In the genomic region with DNA sequence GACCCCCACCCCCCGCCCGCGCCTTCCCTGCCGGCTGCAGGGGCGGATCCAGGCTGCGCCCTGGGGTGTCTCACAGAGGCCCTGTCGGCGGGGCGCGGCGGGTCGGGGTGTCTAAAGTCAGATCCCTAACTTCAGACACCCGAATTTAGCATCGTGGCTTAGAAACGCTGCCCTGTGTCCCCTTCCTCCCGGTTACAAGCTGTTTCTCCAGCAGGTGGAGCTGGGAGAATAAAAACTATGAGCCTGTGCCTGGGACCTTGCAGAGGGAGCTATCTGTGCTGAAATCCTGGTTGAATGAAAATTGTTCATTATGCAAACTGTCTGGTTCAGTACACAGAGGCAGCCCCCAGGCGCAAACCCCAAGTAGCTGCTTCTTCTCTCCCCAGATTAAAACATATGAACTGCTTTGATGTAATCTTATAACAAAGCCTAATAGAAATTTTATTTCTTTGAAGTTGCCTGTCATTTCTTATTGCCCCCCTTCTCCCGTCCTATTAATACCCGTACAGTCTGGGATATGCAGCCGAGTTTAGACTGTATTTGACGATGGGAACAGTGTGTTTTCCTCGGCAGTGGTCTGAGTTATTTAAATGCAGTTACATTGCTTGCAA, we compare ENCODE assay signal across 8 cellular contexts.
DNase-seq lines count a peak whose midpoint lies in the region; ATAC-seq and TF ChIP-seq lines count a peak whose summit lies in the region.

No MANE protein-coding gene starts in this region.

- TF ChIP-seq POLR2A in HCT116 (IDR thresholded peaks at IDR 0.05; ENCODE audit: borderline replicate concordance, extremely low read depth, insufficient read depth, insufficient read length), result no peak
- no peak for TF ChIP-seq POLR2A in suprapubic skin (IDR thresholded peaks at IDR 0.05)

- H3K27me3 Mint-ChIP-seq in activated CD8-positive, alpha-beta T cell treated with anti-CD3 and anti-CD28 coated beads for 36 hours, result peaks cover 51% of the 10 kb centered on the region

- no peak for TF ChIP-seq EP300 in suprapubic skin (IDR thresholded peaks at IDR 0.05)

- ATAC-seq in HCT116 (peak; percentile 95), esophagus mucosa (peak; percentile 70), GM18517 (IDR thresholded peaks at IDR 0.05; ENCODE audit: unreplicated experiment) (no peak)
- peak; percentile 74 for ATAC-seq in activated CD8-positive, alpha-beta T cell treated with anti-CD3 and anti-CD28 coated beads for 36 hours

- H3K4me3 ChIP-seq in BJ (ENCODE audit: low read depth, low read length), result no peak overlapping the region; the same call in 1 of the 2 replicates
- H3K4me3 ChIP-seq in HCT116 (replicated peaks in 1 of 2; ENCODE audit: low read depth in 1 of 2, low read length in 2 of 2), result no peak overlapping the region
- H3K4me3 ChIP-seq in muscle layer of duodenum (ENCODE audit: low read depth in 1 of 2, low read length in 2 of 2), result peak overlapping the region; percentile 21 to 40
- H3K4me3 ChIP-seq in suprapubic skin, result peak overlapping the region; percentile 38

- no peak overlapping the region for H3K4me3 Mint-ChIP-seq in activated CD8-positive, alpha-beta T cell treated with anti-CD3 and anti-CD28 coated beads for 36 hours

- no peaks in the 10 kb centered on the region for H3K36me3 Mint-ChIP-seq in activated CD8-positive, alpha-beta T cell treated with anti-CD3 and anti-CD28 coated beads for 36 hours (ENCODE audit: low read depth)

- no peak overlapping the region for H3K27ac ChIP-seq in HCT116 (ENCODE audit: low read depth, low read length)
- no peak overlapping the region for H3K27ac ChIP-seq in muscle layer of duodenum (ENCODE audit: low read length)
- H3K27ac ChIP-seq in suprapubic skin, result no peak overlapping the region

- CTCF ChIA-PET in BJ (lab: Yijun Ruan, JAX) (interaction anchor here (0.7 to 7.1 kb wide), 25 partner anchors 12 to 394 kb away, joined by 3 to 123 read pairs (median 5); a partner anchor contains a TSS), HCT116 (lab: Charles Lee) (interaction anchor here (0.5 to 2.6 kb wide), 14 partner anchors 10 to 507 kb away, joined by 3 to 76 read pairs (median 3); a partner anchor contains a TSS)
- CTCF ChIA-PET in activated CD8-positive, alpha-beta T cell treated with anti-CD3 and anti-CD28 coated beads for 36 hours (lab: Charles Lee), result interaction anchor here (0.6 to 2.3 kb wide), 17 partner anchors 10 to 349 kb away, joined by 3 to 9 read pairs (median 4); a partner anchor contains a TSS

- H3K27ac Mint-ChIP-seq in activated CD8-positive, alpha-beta T cell treated with anti-CD3 and anti-CD28 coated beads for 36 hours, result no peak overlapping the region

- H3K9me3 ChIP-seq in HCT116 (ENCODE audit: control insufficient read depth in 1 of 2, insufficient read depth in 1 of 2, low read depth in 1 of 2, low read length in 2 of 2) (no peaks in the 10 kb centered on the region), muscle layer of duodenum (ENCODE audit: control insufficient read depth in 1 of 2, low read length in 2 of 2) (no peaks in the 10 kb centered on the region), suprapubic skin (no peaks in the 10 kb centered on the region)

- H3K36me3 ChIP-seq in BJ (ENCODE audit: control insufficient read depth, insufficient read depth, low read length) (no peaks in the 10 kb centered on the region), HCT116 (ENCODE audit: control insufficient read depth in 1 of 2, insufficient read depth in 2 of 2, low read length in 2 of 2) (no peaks in the 10 kb centered on the region), muscle layer of duodenum (ENCODE audit: control insufficient read depth in 1 of 2, insufficient read depth in 2 of 2, low read length in 2 of 2) (no peaks in the 10 kb centered on the region), suprapubic skin (no peaks in the 10 kb centered on the region)

- no peak overlapping the region for H3K9ac ChIP-seq in HCT116 (ENCODE audit: low read length)

- TF ChIP-seq RAD21 in HCT116 (IDR thresholded peaks at IDR 0.05; ENCODE audit: low read depth), result peak; percentile 92

- H3K27me3 ChIP-seq in BJ (ENCODE audit: control insufficient read depth, insufficient read depth, low read length) (peaks cover 26% of the 10 kb centered on the region), HCT116 (ENCODE audit: insufficient read depth, low read length) (peaks cover 27% of the 10 kb centered on the region), muscle layer of duodenum (ENCODE audit: low read depth, low read length) (peaks cover 33% of the 10 kb centered on the region), suprapubic skin (peaks cover 46% of the 10 kb centered on the region)

- no peak overlapping the region for H3K4me2 ChIP-seq in HCT116 (ENCODE audit: low read length)

- H3K9me3 Mint-ChIP-seq in activated CD8-positive, alpha-beta T cell treated with anti-CD3 and anti-CD28 coated beads for 36 hours, result no peaks in the 10 kb centered on the region

- POLR2A ChIA-PET in BJ (lab: Charles Lee) (interaction anchor here (0.7 kb wide), 1 partner anchor 125 kb away, joined by 4 read pairs; no protein-coding TSS in a partner anchor), HCT116 (lab: Charles Lee) (interaction anchor here (1.0 kb wide), 1 partner anchor 118 kb away, joined by 5 read pairs; no protein-coding TSS in a partner anchor)
- POLR2A ChIA-PET in activated CD8-positive, alpha-beta T cell treated with anti-CD3 and anti-CD28 coated beads for 36 hours (lab: Charles Lee), result interaction anchor here (0.6 kb wide), 1 partner anchor 105 kb away, joined by 3 read pairs; no protein-coding TSS in a partner anchor

- no peak overlapping the region for H2AFZ ChIP-seq in HCT116 (ENCODE audit: low read depth, low read length, poor library complexity, severe bottlenecking)

- RAD21 ChIA-PET in HCT116 (lab: Charles Lee; ENCODE audit: low non-redundant PET in 1 of 2, low total read pairs in 2 of 2, uncharacterized antibody in 2 of 2, unreplicated experiment in 2 of 2), result interaction anchor here (0.6 to 2.3 kb wide), 10 partner anchors 115 to 336 kb away, joined by 3 to 16 read pairs (median 4); a partner anchor contains a TSS

- H3K4me1 ChIP-seq in HCT116 (ENCODE audit: control insufficient read depth in 1 of 2, insufficient read depth in 2 of 2, low read length in 2 of 2) (no peaks in the 10 kb centered on the region; a peak in 1 of 4 replicates), muscle layer of duodenum (ENCODE audit: control insufficient read depth in 1 of 2, insufficient read depth in 2 of 2, low read length in 2 of 2) (peaks cover 0 to 13% of the 10 kb centered on the region in 2 donors), suprapubic skin (peaks cover 18% of the 10 kb centered on the region)

- no peaks in the 10 kb centered on the region for H3K9me2 ChIP-seq in HCT116 (ENCODE audit: insufficient read depth)

- TF ChIP-seq CTCF in BJ (IDR thresholded peaks at IDR 0.05; ENCODE audit: insufficient read depth, low read depth, low read length) (peak; percentile 79), HCT116 (IDR thresholded peaks at IDR 0.05 in 2 of 3, conservative IDR thresholded peaks at IDR 0.05 in 1 of 3; ENCODE audit: borderline replicate concordance in 1 of 3, insufficient read depth in 1 of 3, low read depth in 2 of 3, low read length in 2 of 3) (peak; percentile 73 to 90 (median 73)), suprapubic skin (IDR thresholded peaks at IDR 0.05) (peak; percentile 25 to 57)
- TF ChIP-seq CTCF in activated CD8-positive, alpha-beta T cell treated with anti-CD3 and anti-CD28 coated beads for 36 hours (IDR thresholded peaks at IDR 0.05), result peak; percentile 65

- DNase-seq in BJ (ENCODE audit: low read depth), result peak; percentile 14
- peak; percentile 50 for DNase-seq in HCT116 (ENCODE audit: low read depth, low spot score)
- DNase-seq in NCI-H510A (lab: John Stamatoyannopoulos, UW), result peak; percentile 20
- DNase-seq in activated CD8-positive, alpha-beta T cell treated with anti-CD3 and anti-CD28 coated beads for 36 hours, result peak; percentile 62
- DNase-seq in suprapubic skin (ENCODE audit: low spot score in 2 of 2), result no peak

- no peaks in the 10 kb centered on the region for H4K20me1 ChIP-seq in HCT116 (ENCODE audit: insufficient read depth)

- WGBS in suprapubic skin, result 8% methylated on average over 14 of the region's 22 CpGs

- H3K4me1 Mint-ChIP-seq in activated CD8-positive, alpha-beta T cell treated with anti-CD3 and anti-CD28 coated beads for 36 hours (ENCODE audit: low read depth), result peaks cover 7% of the 10 kb centered on the region

- BruUV-seq in HCT116 (replicated peaks; lab: Mats Ljungman, UMichigan), result no TSS peak

- no peaks in the 10 kb centered on the region for H3K79me2 ChIP-seq in HCT116 (ENCODE audit: insufficient read depth, low read length)

- intact Hi-C loops in HCT116 (cut with micrococcal nuclease), result loop anchor here (1.0 to 2.0 kb wide), 3 partner anchors 116 to 336 kb away; a partner anchor contains a TSS
- intact Hi-C loops in activated CD8-positive, alpha-beta T cell treated with anti-CD3 and anti-CD28 coated beads for 36 hours (cut with micrococcal nuclease), result loop anchor here (5.0 kb wide), 1 partner anchor 118 kb away; a partner anchor contains a TSS

TF ChIP-seq in HCT116, 20 proteins besides CTCF, POLR2A, EP300 and RAD21:
- TF ChIP-seq YY1 (IDR thresholded peaks at IDR 0.05; ENCODE audit: extremely low read depth, insufficient replicate concordance, low read depth, low read length), result peak; percentile 41
- no peak for TF ChIP-seq TCF7L2 (IDR thresholded peaks at IDR 0.05; ENCODE audit: borderline replicate concordance, extremely low read depth, insufficient read depth, insufficient read length)
TF ChIP-seq in HCT116: peak in this region for 1.

Comparison
In these comparisons a context has a peak if more than half of its experiments do, and no peak if none do; other contexts are left out.
1. DNase-seq: peak in BJ (single experiment), HCT116 (single experiment), NCI-H510A (single experiment) and activated CD8-positive, alpha-beta T cell treated with anti-CD3 and anti-CD28 coated beads for 36 hours (single experiment); none in suprapubic skin (0 of 2).
2. H3K4me3 ChIP-seq: peak in muscle layer of duodenum (2 of 2) and suprapubic skin (single experiment); none in BJ (single experiment) and HCT116 (0 of 2).
3. Peak in every context shown above with its lines, with median percentiles within 50 percentile points of each other: CTCF ChIP-seq.